ENCODE assay signal across 1 cellular context in the genomic region with DNA sequence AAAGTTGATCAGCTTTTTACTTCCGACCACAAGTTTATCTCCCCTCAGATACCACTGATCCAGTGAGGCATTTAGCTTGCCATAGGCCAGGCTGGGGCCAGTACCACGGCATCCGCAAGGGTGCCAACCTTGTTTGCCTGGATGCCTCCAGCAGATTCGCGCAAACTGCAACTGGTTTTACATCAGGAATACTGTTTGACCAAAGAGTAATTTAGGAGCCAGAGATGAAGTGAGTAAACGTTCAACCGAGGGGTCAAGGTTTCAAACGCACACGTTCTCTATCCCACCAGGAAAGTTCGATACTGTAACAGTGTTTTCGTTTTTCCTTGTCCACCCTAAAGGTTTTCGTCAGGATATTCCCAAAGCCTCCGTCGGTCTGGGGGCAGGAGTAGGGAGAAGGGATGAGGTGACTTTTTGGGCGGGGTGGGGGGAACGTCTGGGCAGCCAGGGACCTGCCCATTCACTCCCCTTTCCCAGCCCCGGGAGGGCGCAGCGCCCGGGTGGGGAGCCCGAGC.
TF ChIP-seq lines count a peak whose summit lies in the region.

A gene with protein sequence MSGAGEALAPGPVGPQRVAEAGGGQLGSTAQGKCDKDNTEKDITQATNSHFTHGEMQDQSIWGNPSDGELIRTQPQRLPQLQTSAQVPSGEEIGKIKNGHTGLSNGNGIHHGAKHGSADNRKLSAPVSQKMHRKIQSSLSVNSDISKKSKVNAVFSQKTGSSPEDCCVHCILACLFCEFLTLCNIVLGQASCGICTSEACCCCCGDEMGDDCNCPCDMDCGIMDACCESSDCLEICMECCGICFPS (plus strand): TSS at position 459 of the 515 bp plus-strand sequence. CDS start 940 bp downstream, outside the sequence.

TF ChIP-seq in GM12878, 131 proteins besides CTCF, POLR2A, EP300 and RAD21:
- TF ChIP-seq POLR2AphosphoS5 (IDR thresholded peaks at IDR 0.05; ENCODE audit: low read length) (no peak), STAT1 (conservative IDR thresholded peaks at IDR 0.05) (no peak), KLF5 (IDR thresholded peaks at IDR 0.05; ENCODE audit: partially characterized antibody) (no peak), ZZZ3 (IDR thresholded peaks at IDR 0.05; ENCODE audit: control insufficient read depth, insufficient read length, low read depth) (no peak), LARP7 (IDR thresholded peaks at IDR 0.05) (no peak), PAX5 (IDR thresholded peaks at IDR 0.05; ENCODE audit: borderline replicate concordance, low read depth, low read length) (no peak), HCFC1 (IDR thresholded peaks at IDR 0.05; ENCODE audit: low read length) (no peak), CBX3 (IDR thresholded peaks at IDR 0.05; ENCODE audit: borderline replicate concordance, low read depth) (no peak), IKZF1 (conservative IDR thresholded peaks at IDR 0.05) (no peak), TBL1XR1 (IDR thresholded peaks at IDR 0.05; ENCODE audit: low read depth, low read length) (no peak), YY1 (IDR thresholded peaks at IDR 0.05; ENCODE audit: low read depth, low read length) (no peak), MEF2A (IDR thresholded peaks at IDR 0.05; ENCODE audit: insufficient read depth, low read depth, low read length) (no peak), BCL11A (IDR thresholded peaks at IDR 0.05; ENCODE audit: low read depth, low read length) (no peak)
- TF ChIP-seq, protein P1, sequence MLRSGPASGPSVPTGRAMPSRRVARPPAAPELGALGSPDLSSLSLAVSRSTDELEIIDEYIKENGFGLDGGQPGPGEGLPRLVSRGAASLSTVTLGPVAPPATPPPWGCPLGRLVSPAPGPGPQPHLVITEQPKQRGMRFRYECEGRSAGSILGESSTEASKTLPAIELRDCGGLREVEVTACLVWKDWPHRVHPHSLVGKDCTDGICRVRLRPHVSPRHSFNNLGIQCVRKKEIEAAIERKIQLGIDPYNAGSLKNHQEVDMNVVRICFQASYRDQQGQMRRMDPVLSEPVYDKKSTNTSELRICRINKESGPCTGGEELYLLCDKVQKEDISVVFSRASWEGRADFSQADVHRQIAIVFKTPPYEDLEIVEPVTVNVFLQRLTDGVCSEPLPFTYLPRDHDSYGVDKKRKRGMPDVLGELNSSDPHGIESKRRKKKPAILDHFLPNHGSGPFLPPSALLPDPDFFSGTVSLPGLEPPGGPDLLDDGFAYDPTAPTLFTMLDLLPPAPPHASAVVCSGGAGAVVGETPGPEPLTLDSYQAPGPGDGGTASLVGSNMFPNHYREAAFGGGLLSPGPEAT (IDR thresholded peaks at IDR 0.05; ENCODE audit: low read depth) = no peak
- TF ChIP-seq, protein P2, sequence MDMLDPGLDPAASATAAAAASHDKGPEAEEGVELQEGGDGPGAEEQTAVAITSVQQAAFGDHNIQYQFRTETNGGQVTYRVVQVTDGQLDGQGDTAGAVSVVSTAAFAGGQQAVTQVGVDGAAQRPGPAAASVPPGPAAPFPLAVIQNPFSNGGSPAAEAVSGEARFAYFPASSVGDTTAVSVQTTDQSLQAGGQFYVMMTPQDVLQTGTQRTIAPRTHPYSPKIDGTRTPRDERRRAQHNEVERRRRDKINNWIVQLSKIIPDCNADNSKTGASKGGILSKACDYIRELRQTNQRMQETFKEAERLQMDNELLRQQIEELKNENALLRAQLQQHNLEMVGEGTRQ (IDR thresholded peaks at IDR 0.05; ENCODE audit: borderline replicate concordance, low read depth, low read length) = no peak
- TF ChIP-seq, protein P3, sequence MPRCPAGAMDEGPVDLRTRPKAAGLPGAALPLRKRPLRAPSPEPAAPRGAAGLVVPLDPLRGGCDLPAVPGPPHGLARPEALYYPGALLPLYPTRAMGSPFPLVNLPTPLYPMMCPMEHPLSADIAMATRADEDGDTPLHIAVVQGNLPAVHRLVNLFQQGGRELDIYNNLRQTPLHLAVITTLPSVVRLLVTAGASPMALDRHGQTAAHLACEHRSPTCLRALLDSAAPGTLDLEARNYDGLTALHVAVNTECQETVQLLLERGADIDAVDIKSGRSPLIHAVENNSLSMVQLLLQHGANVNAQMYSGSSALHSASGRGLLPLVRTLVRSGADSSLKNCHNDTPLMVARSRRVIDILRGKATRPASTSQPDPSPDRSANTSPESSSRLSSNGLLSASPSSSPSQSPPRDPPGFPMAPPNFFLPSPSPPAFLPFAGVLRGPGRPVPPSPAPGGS (IDR thresholded peaks at IDR 0.05; ENCODE audit: borderline replicate concordance, insufficient read depth, low read depth, low read length, poor library complexity, severe bottlenecking) = no peak
- TF ChIP-seq, protein P4, sequence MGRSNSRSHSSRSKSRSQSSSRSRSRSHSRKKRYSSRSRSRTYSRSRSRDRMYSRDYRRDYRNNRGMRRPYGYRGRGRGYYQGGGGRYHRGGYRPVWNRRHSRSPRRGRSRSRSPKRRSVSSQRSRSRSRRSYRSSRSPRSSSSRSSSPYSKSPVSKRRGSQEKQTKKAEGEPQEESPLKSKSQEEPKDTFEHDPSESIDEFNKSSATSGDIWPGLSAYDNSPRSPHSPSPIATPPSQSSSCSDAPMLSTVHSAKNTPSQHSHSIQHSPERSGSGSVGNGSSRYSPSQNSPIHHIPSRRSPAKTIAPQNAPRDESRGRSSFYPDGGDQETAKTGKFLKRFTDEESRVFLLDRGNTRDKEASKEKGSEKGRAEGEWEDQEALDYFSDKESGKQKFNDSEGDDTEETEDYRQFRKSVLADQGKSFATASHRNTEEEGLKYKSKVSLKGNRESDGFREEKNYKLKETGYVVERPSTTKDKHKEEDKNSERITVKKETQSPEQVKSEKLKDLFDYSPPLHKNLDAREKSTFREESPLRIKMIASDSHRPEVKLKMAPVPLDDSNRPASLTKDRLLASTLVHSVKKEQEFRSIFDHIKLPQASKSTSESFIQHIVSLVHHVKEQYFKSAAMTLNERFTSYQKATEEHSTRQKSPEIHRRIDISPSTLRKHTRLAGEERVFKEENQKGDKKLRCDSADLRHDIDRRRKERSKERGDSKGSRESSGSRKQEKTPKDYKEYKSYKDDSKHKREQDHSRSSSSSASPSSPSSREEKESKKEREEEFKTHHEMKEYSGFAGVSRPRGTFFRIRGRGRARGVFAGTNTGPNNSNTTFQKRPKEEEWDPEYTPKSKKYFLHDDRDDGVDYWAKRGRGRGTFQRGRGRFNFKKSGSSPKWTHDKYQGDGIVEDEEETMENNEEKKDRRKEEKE (IDR thresholded peaks at IDR 0.05) = no peak
- TF ChIP-seq, protein P5, sequence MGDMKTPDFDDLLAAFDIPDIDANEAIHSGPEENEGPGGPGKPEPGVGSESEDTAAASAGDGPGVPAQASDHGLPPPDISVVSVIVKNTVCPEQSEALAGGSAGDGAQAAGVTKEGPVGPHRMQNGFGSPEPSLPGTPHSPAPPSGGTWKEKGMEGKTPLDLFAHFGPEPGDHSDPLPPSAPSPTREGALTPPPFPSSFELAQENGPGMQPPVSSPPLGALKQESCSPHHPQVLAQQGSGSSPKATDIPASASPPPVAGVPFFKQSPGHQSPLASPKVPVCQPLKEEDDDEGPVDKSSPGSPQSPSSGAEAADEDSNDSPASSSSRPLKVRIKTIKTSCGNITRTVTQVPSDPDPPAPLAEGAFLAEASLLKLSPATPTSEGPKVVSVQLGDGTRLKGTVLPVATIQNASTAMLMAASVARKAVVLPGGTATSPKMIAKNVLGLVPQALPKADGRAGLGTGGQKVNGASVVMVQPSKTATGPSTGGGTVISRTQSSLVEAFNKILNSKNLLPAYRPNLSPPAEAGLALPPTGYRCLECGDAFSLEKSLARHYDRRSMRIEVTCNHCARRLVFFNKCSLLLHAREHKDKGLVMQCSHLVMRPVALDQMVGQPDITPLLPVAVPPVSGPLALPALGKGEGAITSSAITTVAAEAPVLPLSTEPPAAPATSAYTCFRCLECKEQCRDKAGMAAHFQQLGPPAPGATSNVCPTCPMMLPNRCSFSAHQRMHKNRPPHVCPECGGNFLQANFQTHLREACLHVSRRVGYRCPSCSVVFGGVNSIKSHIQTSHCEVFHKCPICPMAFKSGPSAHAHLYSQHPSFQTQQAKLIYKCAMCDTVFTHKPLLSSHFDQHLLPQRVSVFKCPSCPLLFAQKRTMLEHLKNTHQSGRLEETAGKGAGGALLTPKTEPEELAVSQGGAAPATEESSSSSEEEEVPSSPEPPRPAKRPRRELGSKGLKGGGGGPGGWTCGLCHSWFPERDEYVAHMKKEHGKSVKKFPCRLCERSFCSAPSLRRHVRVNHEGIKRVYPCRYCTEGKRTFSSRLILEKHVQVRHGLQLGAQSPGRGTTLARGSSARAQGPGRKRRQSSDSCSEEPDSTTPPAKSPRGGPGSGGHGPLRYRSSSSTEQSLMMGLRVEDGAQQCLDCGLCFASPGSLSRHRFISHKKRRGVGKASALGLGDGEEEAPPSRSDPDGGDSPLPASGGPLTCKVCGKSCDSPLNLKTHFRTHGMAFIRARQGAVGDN (IDR thresholded peaks at IDR 0.05) = no peak
